9 cellular contexts compared by ENCODE assay signal in genomic region chr2:111662771-111663470, GRCh38.
DNase-seq lines count a peak whose midpoint lies in the region; ATAC-seq and TF ChIP-seq lines count a peak whose summit lies in the region.
"Had no signal": no experiment of that assay in that cellular context is flagged by ENCODE, and none has a peak within 500 bp of the region (broad histone marks: within the 10 kb centered on the region; RNA-seq: fewer than 3 reads in every experiment).

No MANE protein-coding gene starts in this region.

- peaks cover 16% of the 10 kb centered on the region for H3K4me1 Mint-ChIP-seq in activated T-cell treated with anti-CD3 and anti-CD28 coated beads, Interleukin-2, amount 50 U/mL, for 4 hours (ENCODE audit: low read depth)

- H3K4me3 ChIP-seq in psoas muscle, result no peak overlapping the region

- peaks cover 12% of the 10 kb centered on the region for H3K4me1 ChIP-seq in psoas muscle

- no peak overlapping the region for H3K27ac ChIP-seq in psoas muscle

- H3K9me3 Mint-ChIP-seq in activated T-cell treated with anti-CD3 and anti-CD28 coated beads, Interleukin-2, amount 50 U/mL, for 4 hours, result no peaks in the 10 kb centered on the region

- no peaks in the 10 kb centered on the region for H3K36me3 Mint-ChIP-seq in activated T-cell treated with anti-CD3 and anti-CD28 coated beads, Interleukin-2, amount 50 U/mL, for 4 hours (ENCODE audit: insufficient read depth)

- H3K27me3 Mint-ChIP-seq in activated T-cell treated with anti-CD3 and anti-CD28 coated beads, Interleukin-2, amount 50 U/mL, for 4 hours (ENCODE audit: low read depth), result peaks cover 2% of the 10 kb centered on the region
- H3K27me3 Mint-ChIP-seq: T-helper 17 cell had no signal

- ATAC-seq in GM18870 (IDR thresholded peaks at IDR 0.05; ENCODE audit: unreplicated experiment) (peak; percentile 55), HG02642 (IDR thresholded peaks at IDR 0.05; ENCODE audit: poor library complexity, unreplicated experiment) (peak; percentile 73), GM18907 (IDR thresholded peaks at IDR 0.05; ENCODE audit: unreplicated experiment) (no peak), psoas muscle (no peak)
- peak; percentile 90 to 94 for ATAC-seq in activated T-cell treated with anti-CD3 and anti-CD28 coated beads, Interleukin-2, amount 50 U/mL, for 4 hours
- ATAC-seq: T-helper 17 cell had no signal

- TF ChIP-seq CTCF in psoas muscle (IDR thresholded peaks at IDR 0.05), result no peak

- intact Hi-C loops in psoas muscle (cut with DNase I), result no loop called here

- H3K4me3 Mint-ChIP-seq in activated T-cell treated with anti-CD3 and anti-CD28 coated beads, Interleukin-2, amount 50 U/mL, for 4 hours, result no peak overlapping the region
- H3K4me3 Mint-ChIP-seq: T-helper 17 cell had no signal

- no peaks in the 10 kb centered on the region for H3K9me3 ChIP-seq in psoas muscle

- 82 to 84% (median 83%) methylated on average over 7 of the region's 7 CpGs for WGBS in psoas muscle, 3 donors

- no peaks in the 10 kb centered on the region for H3K36me3 ChIP-seq in psoas muscle (ENCODE audit: insufficient read depth in 1 of 2, low read depth in 1 of 2)

- DNase-seq in activated T-cell treated with anti-CD3 and anti-CD28 coated beads, Interleukin-2, amount 50 U/mL, for 4 hours, result no peak
- peak; percentile 33 to 35 for DNase-seq in stimulated activated CD4-positive, alpha-beta T cell treated with anti-CD3 and anti-CD28 coated beads, Interleukin-15, amount 100 ng/mL, for 48 hours (ENCODE audit: low read depth in 2 of 2)
- DNase-seq in effector CD4-positive, alpha-beta T cell, result no peak
- DNase-seq in psoas muscle (no peak), NCI-H1092 treated with DMSO at 0.1 percent for 48 hours (lab: John Stamatoyannopoulos, UW) (no peak)
- DNase-seq: T-helper 17 cell had no signal

- H3K27me3 ChIP-seq in psoas muscle (ENCODE audit: insufficient read depth in 3 of 3, low read length in 2 of 3), result no peaks in the 10 kb centered on the region

Comparison
In these comparisons a context has a peak if more than half of its experiments do, and no peak if none do; other contexts are left out.
1. ATAC-seq: peak in GM18870 (single experiment), HG02642 (single experiment) and activated T-cell treated with anti-CD3 and anti-CD28 coated beads, Interleukin-2, amount 50 U/mL, for 4 hours (2 of 2); none in GM18907 (single experiment) and psoas muscle (0 of 4).
2. DNase-seq: peak in stimulated activated CD4-positive, alpha-beta T cell treated with anti-CD3 and anti-CD28 coated beads, Interleukin-15, amount 100 ng/mL, for 48 hours (2 of 2); none in activated T-cell treated with anti-CD3 and anti-CD28 coated beads, Interleukin-2, amount 50 U/mL, for 4 hours (single experiment), effector CD4-positive, alpha-beta T cell (single experiment), psoas muscle (0 of 2) and NCI-H1092 treated with DMSO at 0.1 percent for 48 hours (single experiment).